Comparison of ENCODE assay signal across 33 cellular contexts in genomic region chr10:45441791-45442190, GRCh38.
"Had no signal": no experiment of that assay in that cellular context is flagged by ENCODE, and none has a peak within 500 bp of the region (broad histone marks: within the 10 kb centered on the region; RNA-seq: fewer than 3 reads in every experiment).

No MANE protein-coding gene starts in this region.

- H3K4me1 ChIP-seq: adrenal gland, colonic mucosa, esophagus muscularis mucosa, foreskin keratinocyte, lower lobe of right lung, prostate gland, sigmoid colon, vagina had no signal

- FAIRE-seq: pancreas, small intestine had no signal

- ATAC-seq: activated naive CD4-positive, alpha-beta T cell treated with anti-CD3 and anti-CD28 coated beads, Interleukin-2, amount 50 U/mL, for 72 hours; body of pancreas; foreskin keratinocyte; heart left ventricle; left lung; lower lobe of right lung; natural killer cell treated with Interleukin-12 subunit alpha and Interleukin-12 subunit beta and Interleukin-15 and Interleukin-18, amount 100 ng/mL, for 72 hours; pancreas had no signal

- DNase-seq: activated CD4-positive, alpha-beta T cell treated with anti-CD3 and anti-CD28 coated beads, Interleukin-2, amount 50 U/mL, for 1 hour; activated CD4-positive, CD25-positive, alpha-beta regulatory T cell treated with anti-CD3 and anti-CD28 coated beads, Interleukin-2, amount 50 U/mL, for 72 hours; activated CD8-positive, alpha-beta T cell treated with anti-CD3 and anti-CD28 coated beads for 36 hours; activated naive CD4-positive, alpha-beta T cell; activated T-cell treated with anti-CD3 and anti-CD28 coated beads, Interleukin-2, amount 50 U/mL, for 72 hours; aorta; body of pancreas; cerebellar nuclear complex; foreskin keratinocyte; heart left ventricle; hypothalamus; immature natural killer cell; kidney glomerular epithelial cell; left lung; lower lobe of right lung; mesendoderm; retina; sigmoid colon; small intestine; stimulated activated CD4-positive, alpha-beta T cell treated with anti-CD3 and anti-CD28 coated beads, Interleukin-4, amount 100 ng/mL, for 4 hours; stimulated activated CD8-positive, alpha-beta memory T cell treated with anti-CD3 and anti-CD28 coated beads, Interleukin-4, amount 100 ng/mL, for 48 hours; stimulated activated naive CD4-positive, alpha-beta T cell treated with Interleukin-2 at 50 U/mL for 16 hours; T-helper 2 cell; trophoblast cell had no signal

- H3K27me3 ChIP-seq: adrenal gland, body of pancreas, colonic mucosa, foreskin keratinocyte, heart left ventricle, pancreas, vagina had no signal

- H3K36me3 ChIP-seq: adrenal gland, colonic mucosa, esophagus muscularis mucosa, lower lobe of right lung, pancreas, prostate gland, sigmoid colon, thoracic aorta, vagina had no signal

- H3K4me3 ChIP-seq: adrenal gland, body of pancreas, colonic mucosa, esophagus muscularis mucosa, heart left ventricle, left lung, lower lobe of right lung, pancreas, prostate gland, sigmoid colon, thoracic aorta, vagina had no signal

- H3K27ac ChIP-seq: adrenal gland, body of pancreas, colonic mucosa, esophagus muscularis mucosa, foreskin keratinocyte, heart left ventricle, left lung, lower lobe of right lung, pancreas, prostate gland, sigmoid colon, thoracic aorta, vagina had no signal

- H3K9me3 ChIP-seq: adrenal gland, body of pancreas, colonic mucosa, esophagus muscularis mucosa, left lung, lower lobe of right lung, pancreas, prostate gland, sigmoid colon, thoracic aorta, vagina had no signal
